In genomic region chr20:44909872-44910689, GRCh38 we compare ENCODE assay signal across 1 cellular context.
TF ChIP-seq lines count a peak whose summit lies in the region.

PABPC1L (plus strand) TSS chr20:44910060; CDS start chr20:44910144, 84 bp downstream.

TF ChIP-seq in GM12878, 131 proteins besides CTCF, POLR2A, EP300 and RAD21 (continued from another document and continues in another):
- TF ChIP-seq CEBPZ (IDR thresholded peaks at IDR 0.05; ENCODE audit: low read depth, low read length) (no peak), MTA2 (IDR thresholded peaks at IDR 0.05; ENCODE audit: low read depth) (no peak), PML (IDR thresholded peaks at IDR 0.05; ENCODE audit: low read length) (no peak; the same call in 1 of the 2 replicates), RUNX3 (IDR thresholded peaks at IDR 0.05; ENCODE audit: low read length) (0 out of 2 replicates have a peak, but pooled peaks have one; percentile 3), TCF12 (IDR thresholded peaks at IDR 0.05; ENCODE audit: low read depth, low read length) (no peak), BCL11A (IDR thresholded peaks at IDR 0.05; ENCODE audit: low read depth, low read length) (no peak), SKIL (IDR thresholded peaks at IDR 0.05; ENCODE audit: low read depth, poor library complexity, severe bottlenecking) (no peak), KDM1A (IDR thresholded peaks at IDR 0.05; ENCODE audit: borderline replicate concordance) (no peak), BMI1 (IDR thresholded peaks at IDR 0.05; ENCODE audit: borderline replicate concordance) (no peak), MXI1 (IDR thresholded peaks at IDR 0.05; ENCODE audit: low read depth, low read length) (peak; percentile 56; the same call in 1 of the 2 replicates), BCLAF1 (IDR thresholded peaks at IDR 0.05) (no peak), RBBP5 (conservative IDR thresholded peaks at IDR 0.05) (no peak), BACH1 (IDR thresholded peaks at IDR 0.05; ENCODE audit: borderline replicate concordance) (peak; percentile 77), SIX5 (IDR thresholded peaks at IDR 0.05; ENCODE audit: low read depth, low read length, severe bottlenecking) (no peak), ATF3 (IDR thresholded peaks at IDR 0.05; ENCODE audit: borderline replicate concordance, extremely low read depth, low read depth, low read length) (no peak), ZNF384 (IDR thresholded peaks at IDR 0.05; ENCODE audit: borderline replicate concordance, low read depth, low read length) (no peak), ZNF24 (IDR thresholded peaks at IDR 0.05) (no peak), SP1 (IDR thresholded peaks at IDR 0.05; ENCODE audit: low read depth, low read length) (peak; percentile 27), SRF (IDR thresholded peaks at IDR 0.05; ENCODE audit: low read depth in 2 of 2, low read length in 2 of 2) (peak; percentile 72 to 91), POLR2AphosphoS5 (IDR thresholded peaks at IDR 0.05; ENCODE audit: low read length) (peak; percentile 48; the same call in 1 of the 2 replicates), POLR2AphosphoS2 (IDR thresholded peaks at IDR 0.05; ENCODE audit: low read depth, low read length) (0 out of 2 replicates have a peak, but pooled peaks have one; percentile 41), MAX (IDR thresholded peaks at IDR 0.05; ENCODE audit: low read depth, low read length) (no peak; the same call in 1 of the 2 replicates), E2F8 (IDR thresholded peaks at IDR 0.05; ENCODE audit: low read depth, partially characterized antibody) (no peak), ZBTB40 (IDR thresholded peaks at IDR 0.05; ENCODE audit: borderline replicate concordance) (peak; percentile 38; the same call in 1 of the 2 replicates), CEBPB (IDR thresholded peaks at IDR 0.05; ENCODE audit: borderline replicate concordance in 1 of 2, low read depth in 2 of 2, low read length in 2 of 2) (no peak), ZBTB33 (IDR thresholded peaks at IDR 0.05) (no peak), CREB1 (IDR thresholded peaks at IDR 0.05; ENCODE audit: low read depth) (0 out of 2 replicates have a peak, but pooled peaks have one; percentile 35), E4F1 (IDR thresholded peaks at IDR 0.05; ENCODE audit: borderline replicate concordance, partially characterized antibody) (no peak), ZBED1 (IDR thresholded peaks at IDR 0.05; ENCODE audit: borderline replicate concordance) (no peak), RELA (IDR thresholded peaks at IDR 0.05; ENCODE audit: borderline replicate concordance, partially characterized antibody) (no peak), EZH2 (IDR thresholded peaks at IDR 0.05; ENCODE audit: borderline replicate concordance, control insufficient read depth, low read depth, low read length) (no peak)
